10 cellular contexts compared by ENCODE assay signal in the genomic region with DNA sequence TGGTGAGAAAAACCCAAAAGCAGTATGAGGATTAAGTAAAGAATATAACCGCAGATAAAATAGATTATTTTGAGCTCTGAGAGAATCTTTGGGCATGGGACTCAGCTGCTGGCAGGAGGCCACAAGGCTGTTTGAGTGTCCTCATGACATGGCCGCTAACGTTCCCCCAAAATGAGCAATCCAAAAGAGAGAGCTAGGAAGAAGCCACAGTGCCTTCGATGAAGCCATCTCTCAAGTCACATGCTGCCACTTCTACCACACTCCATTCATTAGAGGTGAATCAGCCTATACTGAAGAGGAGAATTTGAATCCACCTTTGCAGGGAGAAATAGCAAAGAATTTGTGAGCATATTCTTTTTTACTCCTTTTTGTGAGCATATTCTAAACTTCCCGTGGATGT. TPM values are rescaled to one million over a fixed set of nuclear protein-coding genes. Genes with fewer than 3 reads are reported as not detected.
DNase-seq lines count a peak whose midpoint lies in the region; ATAC-seq and TF ChIP-seq lines count a peak whose summit lies in the region.
"Had no signal": no experiment of that assay in that cellular context is flagged by ENCODE, and none has a peak within 500 bp of the region (broad histone marks: within the 10 kb centered on the region; RNA-seq: fewer than 3 reads in every experiment).

No MANE protein-coding gene starts in this region.

- TF ChIP-seq CTCF in astrocyte of the cerebellum (IDR thresholded peaks at IDR 0.05; ENCODE audit: low read depth, low read length, missing control alignments), result no peak
- no peak for TF ChIP-seq CTCF in smooth muscle cell (IDR thresholded peaks at IDR 0.05; ENCODE audit: borderline replicate concordance, insufficient read depth, poor library complexity, severe bottlenecking)

- H3K4me1 ChIP-seq in smooth muscle cell (ENCODE audit: low read depth), result peaks cover 13% of the 10 kb centered on the region

- peaks cover 30% of the 10 kb centered on the region for H3K79me2 ChIP-seq in smooth muscle cell (ENCODE audit: low read depth)

- no peaks in the 10 kb centered on the region for H3K9me3 Mint-ChIP-seq in activated naive CD4-positive, alpha-beta T cell treated with anti-CD3 and anti-CD28 coated beads, Interleukin-2, amount 50 U/mL, for 72 hours

- H3K4me3 ChIP-seq in astrocyte of the cerebellum (ENCODE audit: low read depth, low read length), result no peak overlapping the region
- H3K4me3 ChIP-seq in smooth muscle cell, result peak overlapping the region; percentile 17
- H3K4me3 ChIP-seq: GM12878 had no signal

- H3K27me3 ChIP-seq in smooth muscle cell (ENCODE audit: low read depth), result no peaks in the 10 kb centered on the region

- DNase-seq in GM04504 (ENCODE audit: low read depth), result peak; percentile 63
- peak; percentile 36 for DNase-seq in astrocyte of the cerebellum (ENCODE audit: low read depth)
- DNase-seq in hepatic stellate cell (ENCODE audit: low spot score), result peak; percentile 62
- DNase-seq in smooth muscle cell (lab: John Stamatoyannopoulos, UW; ENCODE audit: unreplicated experiment), result no peak
- DNase-seq in activated naive CD4-positive, alpha-beta T cell treated with anti-CD3 and anti-CD28 coated beads, Interleukin-2, amount 50 U/mL, for 72 hours (ENCODE audit: low spot score in 2 of 2), result no peak
- DNase-seq in activated CD4-positive, alpha-beta T cell treated with anti-CD3 and anti-CD28 coated beads for 1 hour, result no peak
- no peak for DNase-seq in NCI-H2029 treated with DMSO at 0.1 percent for 48 hours (lab: John Stamatoyannopoulos, UW)
- DNase-seq: stimulated activated CD4-positive, alpha-beta T cell treated with anti-CD3 and anti-CD28 coated beads, Interleukin-2, amount 100 ng/mL, for 48 hours had no signal

- H3F3A ChIP-seq in smooth muscle cell (ENCODE audit: low read depth), result peaks cover 34% of the 10 kb centered on the region

- H4K20me1 ChIP-seq in smooth muscle cell (ENCODE audit: low read depth), result peaks cover 5% of the 10 kb centered on the region

- H3K36me3 Mint-ChIP-seq in activated naive CD4-positive, alpha-beta T cell treated with anti-CD3 and anti-CD28 coated beads, Interleukin-2, amount 50 U/mL, for 72 hours, result peaks cover 0 to 6% of the 10 kb centered on the region in 2 donors

- WGBS in smooth muscle cell (ENCODE audit: low lambda C conversion rate), result 43% methylated on average over 5 of the region's 5 CpGs

- in situ Hi-C loops in astrocyte of the cerebellum (cut with HindIII; ENCODE audit: low sequenced_read_pairs), result no loop called here

- peak overlapping the region; percentile 73 for H3K9ac ChIP-seq in smooth muscle cell (ENCODE audit: low read depth)

- no peaks in the 10 kb centered on the region for H3K9me3 ChIP-seq in smooth muscle cell (replicated peaks; ENCODE audit: low read depth)

- H3K4me2 ChIP-seq in smooth muscle cell, result peak overlapping the region; percentile 80

- H3K27ac ChIP-seq in smooth muscle cell (ENCODE audit: low read depth), result peak overlapping the region; percentile 95

- ATAC-seq in activated naive CD4-positive, alpha-beta T cell treated with anti-CD3 and anti-CD28 coated beads, Interleukin-2, amount 50 U/mL, for 72 hours, result no peak
- no peak for ATAC-seq in HG02840 (IDR thresholded peaks at IDR 0.05; ENCODE audit: low FRiP score, unreplicated experiment)
- ATAC-seq: GM12878 had no signal

- no peak overlapping the region for H2AFZ ChIP-seq in smooth muscle cell (ENCODE audit: low read depth)

- no peak overlapping the region for H3K27ac Mint-ChIP-seq in activated naive CD4-positive, alpha-beta T cell treated with anti-CD3 and anti-CD28 coated beads, Interleukin-2, amount 50 U/mL, for 72 hours

- H3K36me3 ChIP-seq in smooth muscle cell (ENCODE audit: low read depth), result no peaks in the 10 kb centered on the region

RNA-seq across cellular contexts. Expression of a gene that starts 34.2 kb away (rescaled TPM):
- 20.4 and 26.3 TPM in 2 replicates for total RNA-seq in smooth muscle cell
- 11.5 and 14.9 TPM in 2 replicates for polyA plus RNA-seq in smooth muscle cell
- total RNA-seq in activated naive CD4-positive, alpha-beta T cell treated with anti-CD3 and anti-CD28 coated beads, Interleukin-2, amount 50 U/mL, for 72 hours, result 10 to 100 TPM; 52.8 to 54.0 TPM

Comparison
In these comparisons a context has a peak if more than half of its experiments do, and no peak if none do; other contexts are left out.
1. DNase-seq: peak in GM04504 (single experiment), astrocyte of the cerebellum (single experiment) and hepatic stellate cell (single experiment); none in smooth muscle cell (single experiment), activated naive CD4-positive, alpha-beta T cell treated with anti-CD3 and anti-CD28 coated beads, Interleukin-2, amount 50 U/mL, for 72 hours (0 of 2), activated CD4-positive, alpha-beta T cell treated with anti-CD3 and anti-CD28 coated beads for 1 hour (single experiment) and NCI-H2029 treated with DMSO at 0.1 percent for 48 hours (single experiment).